8 cellular contexts compared by ENCODE assay signal in genomic region chr4:16083217-16084191, GRCh38. TPM values are rescaled to one million over a fixed set of nuclear protein-coding genes. Genes with fewer than 3 reads are reported as not detected.
DNase-seq lines count a peak whose midpoint lies in the region; ATAC-seq, FAIRE-seq and TF ChIP-seq lines count a peak whose summit lies in the region.

Gene PROM1, minus strand, starts transcription at chr4:16084023. Its CDS starts 8,117 bp downstream, at chr4:16075906.

- H2AK5ac ChIP-seq in H1 (ENCODE audit: low read depth, low read length) = 0 out of 2 replicates have a peak within 1 kb of the TSS, but pooled peaks have one; percentile 45

- no peak for FAIRE-seq in H1 (lab: Jason Lieb, UNC)

- H3K4me1 ChIP-seq in H1 (replicated peaks in 1 of 4; ENCODE audit: control insufficient read depth in 3 of 4, insufficient read depth in 4 of 4, low read length in 3 of 4) (peaks cover 0 to 6% (median 4%) of the 10 kb centered on the region in 4 experiments; a peak in 3 of 7 replicates), muscle layer of duodenum (ENCODE audit: control insufficient read depth in 1 of 2, insufficient read depth in 2 of 2, low read length in 2 of 2) (peaks cover 0 to 21% of the 10 kb centered on the region in 2 donors)

- H2AFZ ChIP-seq in H1 (ENCODE audit: low read length) = peak within 1 kb of the TSS; percentile 51; the same call in 1 of the 2 replicates

- H4K5ac ChIP-seq in H1 (ENCODE audit: insufficient read length, low read depth, low read length) = peak within 1 kb of the TSS; percentile 69

- TF ChIP-seq CTCF in H1 (IDR thresholded peaks at IDR 0.05; ENCODE audit: control extremely low read depth in 1 of 3, insufficient read depth in 1 of 3, low read depth in 1 of 3, low read length in 3 of 3) = no peak

- DNase-seq in DMS153 (lab: John Stamatoyannopoulos, UW) (peak; percentile 51), NCI-H345 (lab: John Stamatoyannopoulos, UW) (peak; percentile 61), H1 (ENCODE audit: low read depth in 1 of 2, low spot score in 2 of 2) (peak in 1 of 2 experiments; percentile 76), ureter (ENCODE audit: low spot score) (no peak)

- H3K27ac ChIP-seq in H1 (ENCODE audit: low read depth, low read length) (peak within 1 kb of the TSS; percentile 48; the same call in 1 of the 2 replicates), muscle layer of duodenum (ENCODE audit: low read length) (no peak within 1 kb of the TSS)

- H4K8ac ChIP-seq in H1 (ENCODE audit: extremely low read depth, insufficient read depth, low read length) = peak within 1 kb of the TSS; percentile 98

- no peak within 1 kb of the TSS for H3K14ac ChIP-seq in H1 (ENCODE audit: insufficient read length)

- H3K79me2 ChIP-seq in H1 (ENCODE audit: control insufficient read depth in 1 of 2, insufficient read depth in 2 of 2, low read length in 2 of 2) = peaks cover 0 to 26% of the 10 kb centered on the region in 2 experiments; a peak in 3 of 4 replicates

- H3K23ac ChIP-seq in H1 (ENCODE audit: insufficient read length) = no peak within 1 kb of the TSS

- peaks cover 0 to 2% of the 10 kb centered on the region in 2 experiments for H4K20me1 ChIP-seq in H1 (replicated peaks in 1 of 2; ENCODE audit: control insufficient read depth in 1 of 2, insufficient read depth in 2 of 2, low read length in 2 of 2)

- 0 out of 2 replicates have a peak within 1 kb of the TSS, but pooled peaks have one; percentile 48 for H2BK20ac ChIP-seq in H1 (ENCODE audit: low read length)

- no peaks in the 10 kb centered on the region for H3K9me3 ChIP-seq in H1 (ENCODE audit: insufficient read depth in 2 of 2, low read depth in 1 of 2, low read length in 1 of 2)
- peaks cover 3 to 8% of the 10 kb centered on the region in 2 donors for H3K9me3 ChIP-seq in muscle layer of duodenum (ENCODE audit: control insufficient read depth in 1 of 2, low read length in 2 of 2)

- H3K9ac ChIP-seq in H1 (replicated peaks in 1 of 4; ENCODE audit: extremely low read depth in 1 of 4, low read depth in 3 of 4, low read length in 3 of 4) = peak within 1 kb of the TSS; percentile 77 to 91 (median 84)

- TF ChIP-seq POLR2A in H1 (IDR thresholded peaks at IDR 0.05; ENCODE audit: control extremely low read depth in 1 of 2, low read depth in 2 of 2, low read length in 2 of 2) = peak; percentile 58 to 62

- peak within 1 kb of the TSS; percentile 77 for H2BK120ac ChIP-seq in H1 (replicated peaks; ENCODE audit: low read depth, low read length)

- no peak for TF ChIP-seq EP300 in H1 (IDR thresholded peaks at IDR 0.05; ENCODE audit: borderline replicate concordance in 1 of 2, low read depth in 2 of 2, low read length in 2 of 2)

- peak within 1 kb of the TSS; percentile 71; the same call in 1 of the 2 replicates for H2BK5ac ChIP-seq in H1 (ENCODE audit: low read depth, low read length)

- H4K91ac ChIP-seq in H1 (replicated peaks; ENCODE audit: insufficient read length, low read length) = peak within 1 kb of the TSS; percentile 98

- WGBS in H1 (ENCODE audit: extremely low coverage in 1 of 2, insufficient coverage in 1 of 2, insufficient read length in 1 of 2, insufficient replicate concordance in 2 of 2, low coverage in 1 of 2, low lambda C conversion rate in 2 of 2, missing lambda C conversion rate in 1 of 2), 2 experiments = 2% methylated on average over 62 of the region's 83 CpGs; no CpG with 5 or more reads in 1 of the 2 experiments

- H3K79me1 ChIP-seq in H1 (ENCODE audit: low read depth, low read length) = peaks cover 4% of the 10 kb centered on the region; the same call in 1 of the 2 replicates

- peaks cover 0 to 1% (median under 1%) of the 10 kb centered on the region in 4 experiments; a peak in 3 of 8 replicates for H3K36me3 ChIP-seq in H1 (ENCODE audit: control insufficient read depth in 2 of 4, insufficient read depth in 4 of 4, low read length in 3 of 4)
- no peaks in the 10 kb centered on the region for H3K36me3 ChIP-seq in muscle layer of duodenum (ENCODE audit: control insufficient read depth in 1 of 2, insufficient read depth in 2 of 2, low read length in 2 of 2)

- no peak for ATAC-seq in HG03175 (IDR thresholded peaks at IDR 0.05; ENCODE audit: unreplicated experiment)
- ATAC-seq in GM21825 (IDR thresholded peaks at IDR 0.05; ENCODE audit: unreplicated experiment) = no peak
- ATAC-seq in GM18517 (IDR thresholded peaks at IDR 0.05; ENCODE audit: unreplicated experiment) = no peak

- peaks cover 0 to 9% (median 4%) of the 10 kb centered on the region in 4 experiments; a peak in 5 of 7 replicates for H3K27me3 ChIP-seq in H1 (replicated peaks in 1 of 4; ENCODE audit: control insufficient read depth in 3 of 4, extremely low read depth in 1 of 4, insufficient read depth in 3 of 4, low read length in 3 of 4)
- peaks cover 24% of the 10 kb centered on the region for H3K27me3 ChIP-seq in muscle layer of duodenum (ENCODE audit: low read depth, low read length)

- POLR2A ChIA-PET in H1 (lab: Charles Lee; ENCODE audit: partially characterized antibody) = interaction anchor here (0.5 to 7.6 kb wide), 34 partner anchors 8 to 1426 kb away, joined by 3 to 87 read pairs (median 4); no protein-coding TSS in a partner anchor

- peak within 1 kb of the TSS; percentile 83 for H3K56ac ChIP-seq in H1 (replicated peaks; ENCODE audit: insufficient read length, low read depth, low read length)

- H3K18ac ChIP-seq in H1 (ENCODE audit: extremely low read depth, low read length) = peak within 1 kb of the TSS; percentile 98

- H3K4me2 ChIP-seq in H1 (ENCODE audit: insufficient read depth in 1 of 2, low read depth in 2 of 2, low read length in 2 of 2) = peak within 1 kb of the TSS; percentile 98

- peaks cover 8% of the 10 kb centered on the region; the same call in 1 of the 2 replicates for H3K23me2 ChIP-seq in H1 (ENCODE audit: low read depth, low read length)

- peak within 1 kb of the TSS; percentile 85 for H2BK12ac ChIP-seq in H1 (ENCODE audit: low read depth, low read length)

- H3K4ac ChIP-seq in H1 (replicated peaks; ENCODE audit: insufficient read length, low read depth, low read length) = peak within 1 kb of the TSS; percentile 100

- no peak; a peak in 1 of 4 replicates for TF ChIP-seq RAD21 in H1 (IDR thresholded peaks at IDR 0.05 in 1 of 2, conservative IDR thresholded peaks at IDR 0.05 in 1 of 2; ENCODE audit: low read depth in 2 of 2, low read length in 2 of 2)

- CTCF ChIA-PET in H1 (lab: Charles Lee; ENCODE audit: partially characterized antibody) = interaction anchor here (1.0 to 3.6 kb wide), 6 partner anchors 24 to 181 kb away, joined by 3 to 15 read pairs (median 4); no protein-coding TSS in a partner anchor

- H3K4me3 ChIP-seq in H1 (ENCODE audit: extremely low read depth in 1 of 4, insufficient read depth in 2 of 4, low read depth in 3 of 4, low read length in 4 of 4) (peak within 1 kb of the TSS; percentile 62 to 94 (median 81)), muscle layer of duodenum (ENCODE audit: low read depth in 1 of 2, low read length in 2 of 2) (peak within 1 kb of the TSS; percentile 57 to 73)

- H2BK15ac ChIP-seq in H1 (ENCODE audit: low read length) = peak within 1 kb of the TSS; percentile 99; the same call in 1 of the 2 replicates

TF ChIP-seq in H1, 55 proteins besides CTCF, POLR2A, EP300 and RAD21 (continues in another document):
- TF ChIP-seq CREB1 (IDR thresholded peaks at IDR 0.05) (peak; percentile 74; the same call in 1 of the 2 replicates), HDAC2 (IDR thresholded peaks at IDR 0.05; ENCODE audit: borderline replicate concordance in 1 of 2, low read depth in 2 of 2, low read length in 2 of 2) (no peak), KDM5A (IDR thresholded peaks at IDR 0.05; ENCODE audit: low read length) (no peak), TAF1 (IDR thresholded peaks at IDR 0.05; ENCODE audit: low read depth, low read length) (peak; percentile 74), POLR2AphosphoS5 (IDR thresholded peaks at IDR 0.05; ENCODE audit: low read depth, low read length) (no peak; the same call in none of the 2 replicates), FOSL1 (IDR thresholded peaks at IDR 0.05; ENCODE audit: insufficient read depth, low read depth, low read length) (no peak), POU5F1 (IDR thresholded peaks at IDR 0.05; ENCODE audit: low read depth, low read length) (no peak), ATF2 (IDR thresholded peaks at IDR 0.05; ENCODE audit: low read length) (no peak), RBBP5 (IDR thresholded peaks at IDR 0.05; ENCODE audit: borderline replicate concordance, low read depth, low read length) (peak; percentile 52; the same call in 1 of the 2 replicates), PHF8 (conservative IDR thresholded peaks at IDR 0.05; ENCODE audit: low read depth, low read length) (peak; percentile 50), GTF2F1 (IDR thresholded peaks at IDR 0.05; ENCODE audit: borderline replicate concordance, low read depth, low read length) (no peak), YY1 (IDR thresholded peaks at IDR 0.05; ENCODE audit: low read depth, low read length) (peak; percentile 31; the same call in 1 of the 2 replicates), CEBPB (IDR thresholded peaks at IDR 0.05; ENCODE audit: low read depth, low read length) (no peak), HDAC6 (IDR thresholded peaks at IDR 0.05; ENCODE audit: low read depth, low read length) (no peak), SP4 (IDR thresholded peaks at IDR 0.05; ENCODE audit: low read length) (no peak), SAP30 (IDR thresholded peaks at IDR 0.05; ENCODE audit: insufficient read depth, insufficient replicate concordance, low read length) (no peak), BCL11A (IDR thresholded peaks at IDR 0.05; ENCODE audit: low read depth in 2 of 2, low read length in 2 of 2) (no peak)

RNA-seq across cellular contexts. Expression of gene PROM1, which starts in this region (rescaled TPM):
- 59.7 and 65.4 TPM in 2 replicates for total RNA-seq in H1 (2021; fragmentation: NEBNext Ultra II Directional; extraction: Animal tissue kit (Norgen Biotek cat#: 25700))
- 23.2 and 36.0 TPM in 2 replicates for polyA plus RNA-seq in H1 (2011; rRNA removed)
- 32.2 TPM for polyA plus RNA-seq in H1 (2011; cell fraction: cytosol; rRNA removed)
- 47.8 TPM for polyA plus RNA-seq in H1 (2011; cell fraction: nucleus; rRNA removed)
- polyA plus RNA-seq in H1 (2012, experiment 1 of 2) = 40.2 to 83.8 TPM (median 52.7 TPM) in 4 replicates
- polyA plus RNA-seq in H1 (2012, experiment 2 of 2) = 4.4 TPM
- polyA plus RNA-seq in H1 (2013, experiment 1 of 2) = 88.1 TPM
- polyA plus RNA-seq in H1 (2013, experiment 2 of 2) = 87.0 TPM
- polyA minus RNA-seq in H1 (2011; rRNA and poly(A)+ RNA removed) = 108 and 183 TPM in 2 replicates
- 50.2 TPM for polyA minus RNA-seq in H1 (2011; cell fraction: cytosol; rRNA and poly(A)+ RNA removed)
- 68.7 TPM for polyA minus RNA-seq in H1 (2011; cell fraction: nucleus; rRNA and poly(A)+ RNA removed)
- 37.0 TPM for total RNA-seq in ureter
